In genomic region chr2:104752504-104752903, GRCh38 we compare ENCODE assay signal across 21 cellular contexts.
"Had no signal": no experiment of that assay in that cellular context is flagged by ENCODE, and none has a peak within 500 bp of the region (broad histone marks: within the 10 kb centered on the region; RNA-seq: fewer than 3 reads in every experiment).

No MANE protein-coding gene starts in this region.

- ATAC-seq: activated T-helper 17 cell treated with anti-CD3 and anti-CD28 coated beads, Interleukin-2, amount 50 U/mL, for 72 hours; Panc1; Right ventricle myocardium inferior had no signal

- DNase-seq: activated B cell treated with CpG ODN at 0.5 μM for 24 hours; activated CD4-positive, alpha-beta memory T cell treated with anti-CD3 and anti-CD28 coated beads for 36 hours; activated CD4-positive, alpha-beta T cell treated with anti-CD3 and anti-CD28 coated beads, Interleukin-2, amount 10 ng/mL, durations not matched to agents 7 days and 5 days; activated CD8-positive, alpha-beta memory T cell treated with anti-CD3 and anti-CD28 coated beads for 24 hours; activated gamma-delta T cell; activated naive CD4-positive, alpha-beta T cell treated with anti-CD3 and anti-CD28 coated beads for 36 hours; activated T-cell treated with anti-CD3 and anti-CD28 coated beads, Interleukin-2, amount 50 U/mL, for 48 hours; amygdala; cortex of kidney; MM.1S; NCI-H1105 treated with DMSO at 0.1 percent for 48 hours; NCI-H1436 treated with DMSO at 0.1 percent for 48 hours; NCI-H187; NCI-H2081; NCI-H510A treated with DMSO at 0.1 percent for 48 hours; NCI-H69; RPMI8226; T-helper 1 cell had no signal
